Comparison of ENCODE assay signal across 9 cellular contexts in the genomic region with DNA sequence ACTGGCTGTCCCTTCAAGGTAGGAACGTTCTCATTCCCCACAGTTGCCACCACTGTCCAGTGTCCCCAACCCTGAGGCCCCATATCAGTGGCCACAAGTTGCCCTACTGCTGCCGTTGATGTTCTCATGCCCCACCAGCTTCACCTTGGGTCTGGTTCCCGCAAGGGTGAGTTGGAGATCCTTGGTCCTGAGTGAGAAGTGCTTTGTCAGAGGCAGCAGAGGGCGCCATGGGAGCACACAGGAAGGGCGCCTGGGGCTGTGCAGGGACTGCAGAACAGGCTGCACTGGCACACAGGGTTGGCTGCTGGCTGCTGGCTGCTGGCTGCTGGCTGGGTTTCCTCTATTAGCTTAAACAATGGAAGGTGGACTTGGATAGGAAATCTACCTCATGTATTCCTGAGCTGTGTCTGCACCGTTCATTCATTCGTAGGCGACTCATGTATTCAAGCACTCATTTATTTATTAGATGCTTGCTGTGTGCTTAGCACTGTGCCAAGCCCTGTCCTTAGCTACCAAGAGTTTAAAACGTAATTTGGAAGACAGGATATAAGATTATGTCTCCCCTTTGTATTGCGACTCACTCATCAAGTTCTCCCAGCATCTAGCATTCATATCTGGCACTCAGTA. TPM values are rescaled to one million over a fixed set of nuclear protein-coding genes. Genes with fewer than 3 reads are reported as not detected.
A peak's percentile ranks its signal among the peaks of the same experiment; 100 is the strongest.
DNase-seq lines count a peak whose midpoint lies in the region; ATAC-seq and TF ChIP-seq lines count a peak whose summit lies in the region.
"Had no signal": no experiment of that assay in that cellular context is flagged by ENCODE, and none has a peak within 500 bp of the region (broad histone marks: within the 10 kb centered on the region; RNA-seq: fewer than 3 reads in every experiment).

No MANE protein-coding gene starts in this region.

- peak; percentile 34 for TF ChIP-seq CTCF in smooth muscle cell (IDR thresholded peaks at IDR 0.05; ENCODE audit: borderline replicate concordance, insufficient read depth, poor library complexity, severe bottlenecking)

- H3K4me2 ChIP-seq in smooth muscle cell: no peak overlapping the region

- intact Hi-C loops in head of caudate nucleus (cut with DNase I): no loop called here

- no peaks in the 10 kb centered on the region for H3K79me2 ChIP-seq in smooth muscle cell (ENCODE audit: low read depth)

- no peaks in the 10 kb centered on the region for H3K4me1 ChIP-seq in smooth muscle cell (ENCODE audit: low read depth)

- no peaks in the 10 kb centered on the region for H4K20me1 ChIP-seq in smooth muscle cell (ENCODE audit: low read depth)

- no peaks in the 10 kb centered on the region for H3K9me3 ChIP-seq in smooth muscle cell (replicated peaks; ENCODE audit: low read depth)

- H3K27ac ChIP-seq in smooth muscle cell (ENCODE audit: low read depth): no peak overlapping the region

- peak; percentile 53 for DNase-seq in DMS 273 treated with DMSO at 0.1 percent for 48 hours (lab: John Stamatoyannopoulos, UW)
- DNase-seq in NCI-H748 treated with DMSO at 0.1 percent for 48 hours (lab: John Stamatoyannopoulos, UW): peak; percentile 59
- DNase-seq in activated T-cell treated with anti-CD3 and anti-CD28 coated beads for 48 hours (ENCODE audit: low read depth): peak; percentile 47
- peak in 30 of 42 donors; percentile 12 to 61 (median 39) for DNase-seq in head of caudate nucleus
- no peak for DNase-seq in smooth muscle cell (lab: John Stamatoyannopoulos, UW; ENCODE audit: unreplicated experiment)
- DNase-seq in kidney glomerular epithelial cell (lab: John Stamatoyannopoulos, UW): no peak

- peaks cover 7% of the 10 kb centered on the region for H3K27me3 ChIP-seq in smooth muscle cell (ENCODE audit: low read depth)

- no peaks in the 10 kb centered on the region for H3K36me3 ChIP-seq in smooth muscle cell (ENCODE audit: low read depth)

- H3F3A ChIP-seq in smooth muscle cell (ENCODE audit: low read depth): no peaks in the 10 kb centered on the region

- ATAC-seq in HG02678 (IDR thresholded peaks at IDR 0.05; ENCODE audit: unreplicated experiment) (peak; percentile 47), HG03378 (IDR thresholded peaks at IDR 0.05; ENCODE audit: unreplicated experiment) (no peak)

- no peak overlapping the region for H3K9ac ChIP-seq in smooth muscle cell (ENCODE audit: low read depth)

- H3K4me3 ChIP-seq in smooth muscle cell: no peak overlapping the region

- WGBS in smooth muscle cell (ENCODE audit: low lambda C conversion rate): 46% methylated on average over 10 of the region's 10 CpGs

- no peak overlapping the region for H2AFZ ChIP-seq in smooth muscle cell (ENCODE audit: low read depth)

RNA-seq across cellular contexts. Expression of a gene that starts 2.1 kb away (rescaled TPM):
- total RNA-seq in smooth muscle cell: 125 and 197 TPM in 2 replicates
- 39.8 and 81.9 TPM in 2 replicates for polyA plus RNA-seq in smooth muscle cell

RNA-seq across cellular contexts. Expression of a gene that starts 6.9 kb away (rescaled TPM):
- 0.54 and 1.1 TPM in 2 replicates for total RNA-seq in smooth muscle cell
- polyA plus RNA-seq in smooth muscle cell: 0.43 and 0.64 TPM in 2 replicates
- total RNA-seq: skeletal muscle tissue had no signal

RNA-seq across cellular contexts. Expression of a gene that starts 19.9 kb away (rescaled TPM):
- total RNA-seq in smooth muscle cell: not detected in 2 replicates
- not detected in 2 replicates for polyA plus RNA-seq in smooth muscle cell

RNA-seq across cellular contexts. Expression of a gene that starts 35.3 kb away (rescaled TPM):
- total RNA-seq in smooth muscle cell: not detected in 2 replicates
- 0.79 TPM in 1 of 2 replicates, not detected in the other for polyA plus RNA-seq in smooth muscle cell

RNA-seq across cellular contexts. Expression of a gene that starts 42.8 kb away (rescaled TPM):
- total RNA-seq in smooth muscle cell: not detected in 2 replicates
- polyA plus RNA-seq in smooth muscle cell: 0.31 TPM in 1 of 2 replicates, not detected in the other
- total RNA-seq: skeletal muscle tissue had no signal

Comparison
In these comparisons a context has a peak if more than half of its experiments do, and no peak if none do; other contexts are left out.
1. DNase-seq: peak in DMS 273 treated with DMSO at 0.1 percent for 48 hours (single experiment), NCI-H748 treated with DMSO at 0.1 percent for 48 hours (single experiment), activated T-cell treated with anti-CD3 and anti-CD28 coated beads for 48 hours (single experiment) and head of caudate nucleus (30 of 42); none in smooth muscle cell (single experiment) and kidney glomerular epithelial cell (single experiment).